In the genomic region with DNA sequence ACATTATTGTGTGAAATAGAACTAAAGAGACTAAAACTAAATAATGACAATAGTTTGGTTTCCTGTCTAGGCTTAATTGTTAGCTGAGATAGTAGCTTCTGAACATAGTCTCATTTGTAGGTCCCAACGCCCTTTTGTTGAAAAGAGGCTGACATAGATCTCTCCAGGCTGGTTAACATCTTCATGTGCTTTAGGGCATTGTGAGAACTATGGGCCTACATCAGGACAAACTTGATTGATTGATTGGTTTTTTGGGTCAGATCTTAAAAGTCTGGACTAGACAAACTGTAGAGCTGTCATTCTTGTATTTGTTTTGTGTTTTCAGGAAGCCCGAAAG, we compare ENCODE assay signal across 8 cellular contexts. TPM values are rescaled to one million over a fixed set of nuclear protein-coding genes. Genes with fewer than 3 reads are reported as not detected.
A peak's percentile ranks its signal among the peaks of the same experiment; 100 is the strongest.
DNase-seq lines count a peak whose midpoint lies in the region; ATAC-seq, FAIRE-seq and TF ChIP-seq lines count a peak whose summit lies in the region.

No MANE protein-coding gene starts in this region.

- no peaks in the 10 kb centered on the region for H3K9me3 ChIP-seq in CD8-positive, alpha-beta memory T cell (ENCODE audit: low read length)
- H3K9me3 ChIP-seq in PC-3 (ENCODE audit: low read length): no peaks in the 10 kb centered on the region
- no peaks in the 10 kb centered on the region for H3K9me3 ChIP-seq in pancreas

- H3K9ac ChIP-seq in PC-3 (ENCODE audit: low read length): peak overlapping the region; percentile 81

- H3K36me3 Mint-ChIP-seq in CD8-positive, alpha-beta memory T cell: peaks cover 0 to 47% (median 2%) of the 10 kb centered on the region in 3 donors

- H3K9me3 Mint-ChIP-seq in CD8-positive, alpha-beta memory T cell: peaks cover 0 to 3% (median 0%) of the 10 kb centered on the region in 5 donors

- H3K36me3 ChIP-seq in CD8-positive, alpha-beta memory T cell (ENCODE audit: insufficient read depth, low read length): no peaks in the 10 kb centered on the region
- H3K36me3 ChIP-seq in PC-3 (ENCODE audit: low read depth, low read length): peaks cover 12% of the 10 kb centered on the region
- H3K36me3 ChIP-seq in pancreas: no peaks in the 10 kb centered on the region

- H3F3A ChIP-seq in PC-3 (ENCODE audit: low read length, unreplicated experiment): peaks cover 12% of the 10 kb centered on the region

- peak overlapping the region; percentile 81 for H3K27ac ChIP-seq in CD8-positive, alpha-beta memory T cell (ENCODE audit: low read depth, low read length)
- H3K27ac ChIP-seq in PC-3 (ENCODE audit: low read length): no peak overlapping the region
- H3K27ac ChIP-seq in pancreas: peak overlapping the region in 2 of 4 donors; percentile 75 to 91

- CTCF ChIA-PET in CD8-positive, alpha-beta memory T cell (lab: Charles Lee): interaction anchor here (1.2 to 4.2 kb wide), 3 partner anchors 10 to 14 kb away, joined by 3 to 35 read pairs (median 8); a partner anchor contains a TSS
- CTCF ChIA-PET in PC-3 (lab: Charles Lee): no interaction called here

- POLR2A ChIA-PET in CD8-positive, alpha-beta memory T cell (lab: Charles Lee): interaction anchor here (7.3 kb wide), 1 partner anchor 10 kb away, joined by 88 read pairs; a partner anchor contains a TSS
- POLR2A ChIA-PET in PC-3 (lab: Charles Lee; ENCODE audit: unreplicated experiment): no interaction called here

- peak overlapping the region; percentile 86 for H3K4me2 ChIP-seq in PC-3 (ENCODE audit: low read length)

- no peak for FAIRE-seq in pancreas (lab: Jason Lieb, UNC)

- peaks cover 49% of the 10 kb centered on the region for H3K4me1 ChIP-seq in CD8-positive, alpha-beta memory T cell (ENCODE audit: insufficient read depth, low read length)
- H3K4me1 ChIP-seq in PC-3 (ENCODE audit: insufficient read depth, low read length): peaks cover 45% of the 10 kb centered on the region
- peaks cover 18 to 33% (median 24%) of the 10 kb centered on the region in 3 donors for H3K4me1 ChIP-seq in pancreas

- no peaks in the 10 kb centered on the region for H3K9me2 ChIP-seq in PC-3 (replicated peaks; ENCODE audit: low read length)

- TF ChIP-seq CTCF in PC-3 (conservative IDR thresholded peaks at IDR 0.05; ENCODE audit: low read depth, low read length) (no peak), epithelial cell of esophagus (IDR thresholded peaks at IDR 0.05; ENCODE audit: insufficient read depth, low read depth, low read length, missing control alignments) (no peak), pancreas (IDR thresholded peaks at IDR 0.05) (no peak)

- 21 to 31% methylated on average over 2 of the region's 2 CpGs for WGBS in pancreas, 2 donors

- ATAC-seq in PC-3 (no peak), pancreas (no peak), GM19023 (IDR thresholded peaks at IDR 0.05; ENCODE audit: unreplicated experiment) (no peak)

- peak overlapping the region; percentile 74 for H3K4me3 ChIP-seq in CD8-positive, alpha-beta memory T cell (ENCODE audit: low read length)
- H3K4me3 ChIP-seq in PC-3 (ENCODE audit: low read length): peak overlapping the region; percentile 66
- peak overlapping the region; percentile 81 for H3K4me3 ChIP-seq in epithelial cell of esophagus (ENCODE audit: low read length)
- H3K4me3 ChIP-seq in pancreas: peak overlapping the region in 3 of 4 donors; percentile 59 to 99 (median 89)

- intact Hi-C loops in PC-3 (cut with micrococcal nuclease): no loop called here
- intact Hi-C loops in pancreas (cut with DNase I): no loop called here

- 0 out of 2 replicates have a peak, but pooled peaks cover 11% of the 10 kb centered on the region for H4K20me1 ChIP-seq in PC-3 (ENCODE audit: low read length)

- no TSS peak for BruUV-seq in PC-3 (replicated peaks; lab: Mats Ljungman, UMichigan)

- peak overlapping the region; percentile 94 to 100 (median 97) for H3K4me3 Mint-ChIP-seq in CD8-positive, alpha-beta memory T cell

- no peaks in the 10 kb centered on the region for H3K27me3 Mint-ChIP-seq in CD8-positive, alpha-beta memory T cell

- H2AFZ ChIP-seq in PC-3 (ENCODE audit: low read length): 0 out of 2 replicates have a peak overlapping the region, but pooled peaks have one; percentile 78

- peak overlapping the region; percentile 88 to 99 (median 98) for H3K27ac Mint-ChIP-seq in CD8-positive, alpha-beta memory T cell

- H3K4me1 Mint-ChIP-seq in CD8-positive, alpha-beta memory T cell: peaks cover 54 to 74% (median 59%) of the 10 kb centered on the region in 3 donors

- no peaks in the 10 kb centered on the region for H3K27me3 ChIP-seq in CD8-positive, alpha-beta memory T cell (ENCODE audit: insufficient read depth, low read length, poor library complexity, severe bottlenecking)
- H3K27me3 ChIP-seq in PC-3 (ENCODE audit: low read length) (no peaks in the 10 kb centered on the region), pancreas (no peaks in the 10 kb centered on the region)

- H3K79me2 ChIP-seq in PC-3 (ENCODE audit: low read length): peaks cover 91% of the 10 kb centered on the region

- no peak for DNase-seq in CD8-positive, alpha-beta memory T cell
- DNase-seq in PC-3 (no peak), epithelial cell of esophagus (ENCODE audit: low read depth) (no peak), pancreas (no peak), DMS53 (lab: John Stamatoyannopoulos, UW) (no peak), NCI-H146 treated with DMSO at 0.1 percent for 48 hours (lab: John Stamatoyannopoulos, UW; ENCODE audit: unreplicated experiment) (no peak), NCI-H345 (lab: John Stamatoyannopoulos, UW) (no peak)

RNA-seq across cellular contexts. Expression of gene CHCHD1, which starts 0.9 kb away (rescaled TPM):
- 10 to 100 TPM; 35.8 to 37.2 TPM for total RNA-seq in CD8-positive, alpha-beta memory T cell
- 52.6 TPM for polyA plus RNA-seq in CD8-positive, alpha-beta memory T cell
- 199 and 238 TPM in 2 replicates for total RNA-seq in PC-3 (2014; rRNA removed)
- total RNA-seq in pancreas: 1 to 10 TPM; 4.4 to 9.6 (median 7.3) TPM
- 10 to 100 TPM; 26.3 to 31.7 TPM for polyA plus RNA-seq in pancreas

RNA-seq across cellular contexts. Expression of gene ZSWIM8, which starts 2.7 kb away (rescaled TPM):
- 10 to 100 TPM; 54.3 to 57.6 TPM for total RNA-seq in CD8-positive, alpha-beta memory T cell
- 26.0 TPM for polyA plus RNA-seq in CD8-positive, alpha-beta memory T cell
- total RNA-seq in PC-3 (2014; rRNA removed): 152 and 173 TPM in 2 replicates
- 10 to 100 TPM; 20.7 to 73.3 (median 38.0) TPM for total RNA-seq in pancreas
- polyA plus RNA-seq in pancreas: 100 to 1,000 TPM; 160 to 187 TPM

RNA-seq across cellular contexts. Expression of gene NDST2, which starts 28.7 kb away (rescaled TPM):
- total RNA-seq in CD8-positive, alpha-beta memory T cell: 10 to 100 TPM; 39.8 to 43.9 TPM
- polyA plus RNA-seq in CD8-positive, alpha-beta memory T cell: 25.3 TPM
- total RNA-seq in PC-3 (2014; rRNA removed) (53.0 and 89.9 TPM in 2 replicates), pancreas (10 to 100 TPM in 3 of 6 donors, 1 to 10 TPM in 3; 7.8 to 20.5 (median 10.2) TPM)
- 10 to 100 TPM; 12.6 to 17.7 TPM for polyA plus RNA-seq in pancreas

RNA-seq across cellular contexts. Expression of gene SEC24C, which starts 38.5 kb away (rescaled TPM):
- 10 to 100 TPM; 93.1 to 95.9 TPM for total RNA-seq in CD8-positive, alpha-beta memory T cell
- 70.3 TPM for polyA plus RNA-seq in CD8-positive, alpha-beta memory T cell
- total RNA-seq in PC-3 (2014; rRNA removed) (285 and 325 TPM in 2 replicates), pancreas (10 to 100 TPM; 23.3 to 42.5 (median 30.2) TPM)
- polyA plus RNA-seq in pancreas: 10 to 100 TPM; 33.1 to 36.2 TPM
